ENCODE assay signal across 1 cellular context in the genomic region with DNA sequence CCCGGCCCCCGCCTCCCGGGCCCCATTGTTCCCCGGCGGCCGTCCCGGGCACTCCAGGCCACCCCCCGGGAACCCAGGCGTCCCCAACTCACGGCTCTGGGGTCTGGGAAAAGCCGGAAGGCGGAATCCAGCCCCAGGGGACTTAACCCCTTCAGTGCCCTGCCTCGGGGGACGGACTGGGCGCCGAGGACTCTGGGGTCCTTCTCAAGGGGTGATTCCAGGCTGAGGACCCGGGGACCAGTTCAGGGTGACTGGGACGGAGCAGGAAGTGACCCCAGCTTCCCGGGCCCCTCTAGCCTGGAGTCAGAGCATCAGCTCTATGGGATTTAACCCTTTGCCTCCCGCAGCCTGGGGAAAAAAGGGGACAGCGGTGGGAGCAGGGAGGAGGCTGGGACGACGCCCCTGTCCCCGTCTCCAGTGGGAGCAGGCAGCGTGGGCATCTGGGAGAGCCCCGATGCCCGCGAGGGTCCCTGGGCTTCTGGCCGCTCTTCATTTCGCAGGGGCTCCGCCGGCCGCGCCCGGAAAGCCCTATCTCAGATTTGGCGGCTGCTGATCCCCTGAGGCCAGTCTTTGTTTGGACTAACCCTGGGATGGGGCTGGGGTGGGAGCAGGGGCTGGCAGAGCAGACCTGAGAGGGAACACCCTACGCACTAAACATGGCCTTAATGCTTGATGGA.
TF ChIP-seq lines count a peak whose summit lies in the region.

A gene (minus strand): TSS at position 270 of the 677 bp plus-strand sequence. CDS start 2,723 bp downstream, outside the sequence.

TF ChIP-seq in A549, 52 proteins besides CTCF, POLR2A, EP300 and RAD21 (continued from another document):
- TF ChIP-seq, protein P1, sequence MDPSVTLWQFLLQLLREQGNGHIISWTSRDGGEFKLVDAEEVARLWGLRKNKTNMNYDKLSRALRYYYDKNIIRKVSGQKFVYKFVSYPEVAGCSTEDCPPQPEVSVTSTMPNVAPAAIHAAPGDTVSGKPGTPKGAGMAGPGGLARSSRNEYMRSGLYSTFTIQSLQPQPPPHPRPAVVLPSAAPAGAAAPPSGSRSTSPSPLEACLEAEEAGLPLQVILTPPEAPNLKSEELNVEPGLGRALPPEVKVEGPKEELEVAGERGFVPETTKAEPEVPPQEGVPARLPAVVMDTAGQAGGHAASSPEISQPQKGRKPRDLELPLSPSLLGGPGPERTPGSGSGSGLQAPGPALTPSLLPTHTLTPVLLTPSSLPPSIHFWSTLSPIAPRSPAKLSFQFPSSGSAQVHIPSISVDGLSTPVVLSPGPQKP (IDR thresholded peaks at IDR 0.05; ENCODE audit: low read depth, low read length), result no peak
- TF ChIP-seq FOSB (CRISPR knock-in tag; IDR thresholded peaks at IDR 0.05) (no peak), CHD4 (IDR thresholded peaks at IDR 0.05; ENCODE audit: borderline replicate concordance) (no peak), SMC3 (IDR thresholded peaks at IDR 0.05) (0 out of 3 replicates have a peak, but pooled peaks have one; percentile 8), ZSCAN20 (CRISPR knock-in tag; IDR thresholded peaks at IDR 0.05) (no peak), PHF8 (IDR thresholded peaks at IDR 0.05; ENCODE audit: borderline replicate concordance, low read depth) (peak; percentile 41; the same call in 1 of the 2 replicates), KDM5A (IDR thresholded peaks at IDR 0.05) (no peak), ESRRA (IDR thresholded peaks at IDR 0.05; ENCODE audit: borderline replicate concordance, low read length) (0 out of 2 replicates have a peak, but pooled peaks have one; percentile 24), EHF (CRISPR knock-in tag; IDR thresholded peaks at IDR 0.05) (no peak), MAZ (IDR thresholded peaks at IDR 0.05; ENCODE audit: borderline replicate concordance, low read depth, low read length) (peak; percentile 47; the same call in 1 of the 2 replicates)
- TF ChIP-seq, protein P2, sequence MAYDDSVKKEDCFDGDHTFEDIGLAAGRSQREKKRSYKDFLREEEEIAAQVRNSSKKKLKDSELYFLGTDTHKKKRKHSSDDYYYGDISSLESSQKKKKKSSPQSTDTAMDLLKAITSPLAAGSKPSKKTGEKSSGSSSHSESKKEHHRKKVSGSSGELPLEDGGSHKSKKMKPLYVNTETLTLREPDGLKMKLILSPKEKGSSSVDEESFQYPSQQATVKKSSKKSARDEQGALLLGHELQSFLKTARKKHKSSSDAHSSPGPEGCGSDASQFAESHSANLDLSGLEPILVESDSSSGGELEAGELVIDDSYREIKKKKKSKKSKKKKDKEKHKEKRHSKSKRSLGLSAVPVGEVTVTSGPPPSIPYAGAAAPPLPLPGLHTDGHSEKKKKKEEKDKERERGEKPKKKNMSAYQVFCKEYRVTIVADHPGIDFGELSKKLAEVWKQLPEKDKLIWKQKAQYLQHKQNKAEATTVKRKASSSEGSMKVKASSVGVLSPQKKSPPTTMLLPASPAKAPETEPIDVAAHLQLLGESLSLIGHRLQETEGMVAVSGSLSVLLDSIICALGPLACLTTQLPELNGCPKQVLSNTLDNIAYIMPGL (CRISPR knock-in tag; IDR thresholded peaks at IDR 0.05; ENCODE audit: borderline replicate concordance), result peak; percentile 60; the same call in 1 of the 2 replicates
- TF ChIP-seq, protein P3, sequence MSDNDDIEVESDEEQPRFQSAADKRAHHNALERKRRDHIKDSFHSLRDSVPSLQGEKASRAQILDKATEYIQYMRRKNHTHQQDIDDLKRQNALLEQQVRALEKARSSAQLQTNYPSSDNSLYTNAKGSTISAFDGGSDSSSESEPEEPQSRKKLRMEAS (IDR thresholded peaks at IDR 0.05), result peak; percentile 64
- TF ChIP-seq, protein P4, sequence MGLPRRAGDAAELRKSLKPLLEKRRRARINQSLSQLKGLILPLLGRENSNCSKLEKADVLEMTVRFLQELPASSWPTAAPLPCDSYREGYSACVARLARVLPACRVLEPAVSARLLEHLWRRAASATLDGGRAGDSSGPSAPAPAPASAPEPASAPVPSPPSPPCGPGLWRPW (IDR thresholded peaks at IDR 0.05), result no peak
